8 cellular contexts compared by ENCODE assay signal in genomic region chr4:183098080-183098722, GRCh38. TPM values are rescaled to one million over a fixed set of nuclear protein-coding genes. Genes with fewer than 3 reads are reported as not detected.
DNase-seq lines count a peak whose midpoint lies in the region; ATAC-seq and TF ChIP-seq lines count a peak whose summit lies in the region.

No MANE protein-coding gene starts in this region.

- peak; percentile 32 for DNase-seq in Daoy (ENCODE audit: low read depth)
- peak; percentile 15 for DNase-seq in HEK293T (ENCODE audit: extremely low spot score)
- peak in 1 of 2 experiments; percentile 68 for DNase-seq in SJSA1 (ENCODE audit: low read depth in 1 of 2, low spot score in 2 of 2)
- DNase-seq in body of pancreas: peak; percentile 52 to 63 (median 54)
- DNase-seq in cortex of kidney (lab: John Stamatoyannopoulos, UW): no peak
- DNase-seq in NCI-H1436 (lab: John Stamatoyannopoulos, UW): no peak

- peak; percentile 51 for ATAC-seq in body of pancreas

- H3K4me3 ChIP-seq in SJSA1: peak overlapping the region; percentile 99
- peak overlapping the region; percentile 5 to 70 for H3K4me3 ChIP-seq in body of pancreas
- peak overlapping the region; percentile 86 for H3K4me3 ChIP-seq in iPS-18a (ENCODE audit: low read length)
- peak overlapping the region; percentile 94 for H3K4me3 ChIP-seq in skeletal muscle satellite cell (ENCODE audit: low read length)

- intact Hi-C loops in body of pancreas (cut with DNase I): no loop called here

- H3K9me3 ChIP-seq in SJSA1 (replicated peaks): 0 out of 2 replicates have a peak, but pooled peaks cover 3% of the 10 kb centered on the region
- H3K9me3 ChIP-seq in body of pancreas: no peaks in the 10 kb centered on the region
- no peaks in the 10 kb centered on the region for H3K9me3 ChIP-seq in iPS-18a (ENCODE audit: control insufficient read depth, low read depth, low read length)
- no peaks in the 10 kb centered on the region for H3K9me3 ChIP-seq in skeletal muscle satellite cell (replicated peaks; ENCODE audit: low read length)

- H3K36me3 ChIP-seq in SJSA1 (peaks cover 13% of the 10 kb centered on the region), body of pancreas (replicated peaks in 1 of 2; ENCODE audit: insufficient read depth in 1 of 2, low read depth in 2 of 2) (no peaks in the 10 kb centered on the region), iPS-18a (ENCODE audit: control insufficient read depth, low read depth, low read length) (no peaks in the 10 kb centered on the region), skeletal muscle satellite cell (ENCODE audit: insufficient read depth, low read length) (no peaks in the 10 kb centered on the region)

- no peak for TF ChIP-seq POLR2A in body of pancreas (IDR thresholded peaks at IDR 0.05)

- CTCF ChIA-PET in HEK293T (lab: Yijun Ruan, JAX): interaction anchor here (0.6 kb wide), 2 partner anchors 16 to 171 kb away, joined by 4 read pairs; no protein-coding TSS in a partner anchor

- H3K9ac ChIP-seq in iPS-18a (ENCODE audit: low read length): peak overlapping the region; percentile 92
- peak overlapping the region; percentile 92 for H3K9ac ChIP-seq in skeletal muscle satellite cell (ENCODE audit: low read depth, low read length)

- TF ChIP-seq CTCF in body of pancreas (IDR thresholded peaks at IDR 0.05): peak in 1 of 7 experiments; percentile 15

- POLR2A ChIA-PET in HEK293T (lab: Yijun Ruan, JAX): interaction anchor here (0.7 to 1.4 kb wide), 9 partner anchors 10 to 346 kb away, joined by 3 to 6 read pairs (median 3); partner anchors contain the start of gene CDKN2AIP

- H3K4me2 ChIP-seq in skeletal muscle satellite cell (ENCODE audit: low read length): peak overlapping the region; percentile 99

- H3K4me1 ChIP-seq in SJSA1 (replicated peaks) (peaks cover 29% of the 10 kb centered on the region), body of pancreas (peaks cover 24% of the 10 kb centered on the region), iPS-18a (ENCODE audit: control insufficient read depth, low read depth, low read length) (peaks cover 32% of the 10 kb centered on the region), skeletal muscle satellite cell (ENCODE audit: control insufficient read depth, insufficient read depth, low read length) (peaks cover 31% of the 10 kb centered on the region)

- WGBS in body of pancreas, 2 donors: 2 to 3% methylated on average over 6 to 72 of the region's 75 CpGs

- H3K27me3 ChIP-seq in SJSA1 (replicated peaks) (no peaks in the 10 kb centered on the region), body of pancreas (no peaks in the 10 kb centered on the region), iPS-18a (ENCODE audit: control insufficient read depth, insufficient read depth, low read length) (peaks cover 17% of the 10 kb centered on the region), skeletal muscle satellite cell (ENCODE audit: control insufficient read depth, insufficient read depth, low read length) (no peaks in the 10 kb centered on the region)

- H3K27ac ChIP-seq in SJSA1: peak overlapping the region; percentile 99
- peak overlapping the region; percentile 88 to 96 (median 92) for H3K27ac ChIP-seq in body of pancreas
- peak overlapping the region; percentile 82 for H3K27ac ChIP-seq in iPS-18a (ENCODE audit: low read length)

TF ChIP-seq in HEK293T, 16 proteins besides CTCF, POLR2A, EP300 and RAD21:
- no peak for TF ChIP-seq FOXK2 (IDR thresholded peaks at IDR 0.05)
- no peak for TF ChIP-seq SUZ12 (IDR thresholded peaks at IDR 0.05)
- no peak for TF ChIP-seq FOXA1 (IDR thresholded peaks at IDR 0.05)
- no peak for TF ChIP-seq SP1 (IDR thresholded peaks at IDR 0.05)
- TF ChIP-seq NFRKB (IDR thresholded peaks at IDR 0.05): no peak
- TF ChIP-seq CTBP1 (IDR thresholded peaks at IDR 0.05; ENCODE audit: borderline replicate concordance): no peak
- no peak for TF ChIP-seq BHLHE40 (IDR thresholded peaks at IDR 0.05; ENCODE audit: borderline replicate concordance)
- TF ChIP-seq ZNF384 (IDR thresholded peaks at IDR 0.05): no peak
- TF ChIP-seq HDGF (IDR thresholded peaks at IDR 0.05; ENCODE audit: borderline replicate concordance): no peak
- no peak for TF ChIP-seq ARNT (IDR thresholded peaks at IDR 0.05)
- no peak for TF ChIP-seq ELF4 (IDR thresholded peaks at IDR 0.05)

RNA-seq across cellular contexts. Expression of gene WWC2, which starts 0.9 kb away (rescaled TPM):
- total RNA-seq in Daoy (2014; rRNA removed; shearing (Covaris generic)): 4.1 and 8.0 TPM in 2 replicates
- 42.5 and 55.5 TPM in 2 replicates for total RNA-seq in SJSA1 (2014; rRNA removed; shearing (Covaris generic))
- total RNA-seq in body of pancreas: 10 to 100 TPM; 24.4 to 30.3 TPM
- 15.3 and 21.0 TPM in 2 replicates for total RNA-seq in skeletal muscle satellite cell (2012; rRNA removed)

Comparison
In these comparisons a context has a peak if more than half of its experiments do, and no peak if none do; other contexts are left out.
1. DNase-seq: peak in Daoy (single experiment), HEK293T (single experiment) and body of pancreas (4 of 4); none in cortex of kidney (single experiment) and NCI-H1436 (single experiment).
2. H3K4me3 ChIP-seq: peak in every context shown above with its lines; median percentile 99 in SJSA1; 94 in skeletal muscle satellite cell; 86 in iPS-18a; 38 in body of pancreas.
3. Peak in every context shown above with its lines, with median percentiles within 50 percentile points of each other: H3K27ac ChIP-seq.